Comparison of ENCODE assay signal across 14 cellular contexts in genomic region chr14:94077823-94078222, GRCh38. TPM values are rescaled to one million over a fixed set of nuclear protein-coding genes. Genes with fewer than 3 reads are reported as not detected.
DNase-seq lines count a peak whose midpoint lies in the region; ATAC-seq, FAIRE-seq and TF ChIP-seq lines count a peak whose summit lies in the region.
"Had no signal": no experiment of that assay in that cellular context is flagged by ENCODE, and none has a peak within 500 bp of the region (broad histone marks: within the 10 kb centered on the region; RNA-seq: fewer than 3 reads in every experiment).

No MANE protein-coding gene starts in this region.

- peaks cover 6 to 19% of the 10 kb centered on the region in 2 donors for H3K36me3 ChIP-seq in kidney (ENCODE audit: control insufficient read depth in 1 of 2, insufficient read depth in 2 of 2, low read length in 2 of 2)
- H3K36me3 ChIP-seq in subcutaneous abdominal adipose tissue (ENCODE audit: control insufficient read depth in 5 of 5, insufficient read depth in 5 of 5, low read length in 5 of 5) = peaks cover 12 to 20% (median 15%) of the 10 kb centered on the region in 5 donors

- peaks cover 14% of the 10 kb centered on the region for H3K9me3 Mint-ChIP-seq in activated T-cell treated with anti-CD3 and anti-CD28 coated beads, Interleukin-2, amount 50 U/mL, for 4 hours
- H3K9me3 Mint-ChIP-seq in activated T-helper 2 cell treated with anti-CD3 and anti-CD28 coated beads, Interferon-gamma antibody, Interleukin-2, Interleukin-4, amounts not matched to agents 10 μg/mL and 5 μg/mL and 100 μg/mL, durations not matched to agents 14 hours and 24 hours and 36 hours = peaks cover 24% of the 10 kb centered on the region

- H3K4me1 ChIP-seq in kidney (ENCODE audit: control insufficient read depth in 1 of 2, insufficient read depth in 1 of 2, low read depth in 1 of 2, low read length in 2 of 2) (peaks cover 22 to 26% of the 10 kb centered on the region in 2 donors), subcutaneous abdominal adipose tissue (ENCODE audit: control insufficient read depth in 5 of 5, insufficient read depth in 5 of 5, low read length in 5 of 5) (peaks cover 13 to 56% (median 49%) of the 10 kb centered on the region in 5 donors)

- H3K9ac ChIP-seq in kidney (ENCODE audit: low read length in 2 of 2) (no peak overlapping the region), subcutaneous abdominal adipose tissue (ENCODE audit: low read length in 5 of 5) (peak overlapping the region in 3 of 5 donors; percentile 6 to 64 (median 56))

- H3K27me3 ChIP-seq in subcutaneous abdominal adipose tissue (ENCODE audit: control insufficient read depth in 5 of 5, insufficient read depth in 4 of 5, low read length in 5 of 5) = no peaks in the 10 kb centered on the region
- H3K27me3 ChIP-seq: body of pancreas, upper lobe of left lung had no signal

- peak overlapping the region; percentile 100 for H3K4me3 Mint-ChIP-seq in activated T-cell treated with anti-CD3 and anti-CD28 coated beads, Interleukin-2, amount 50 U/mL, for 4 hours
- H3K4me3 Mint-ChIP-seq in activated T-helper 2 cell treated with anti-CD3 and anti-CD28 coated beads, Interferon-gamma antibody, Interleukin-2, Interleukin-4, amounts not matched to agents 10 μg/mL and 5 μg/mL and 100 μg/mL, durations not matched to agents 14 hours and 24 hours and 36 hours (ENCODE audit: low read depth) = peak overlapping the region; percentile 55

- no peak overlapping the region for H3K27ac ChIP-seq in kidney (ENCODE audit: low read depth in 2 of 2, low read length in 2 of 2)
- no peak overlapping the region for H3K27ac ChIP-seq in subcutaneous abdominal adipose tissue (ENCODE audit: low read depth, low read length)
- H3K27ac ChIP-seq: body of pancreas, upper lobe of left lung had no signal

- H3K4me3 ChIP-seq in kidney (ENCODE audit: low read length in 2 of 2) (peak overlapping the region; percentile 97), subcutaneous abdominal adipose tissue (ENCODE audit: low read depth in 1 of 5, low read length in 5 of 5) (peak overlapping the region; percentile 87 to 96 (median 90))
- H3K4me3 ChIP-seq: body of pancreas, mucosa of descending colon had no signal

- H3K36me3 Mint-ChIP-seq in activated T-cell treated with anti-CD3 and anti-CD28 coated beads, Interleukin-2, amount 50 U/mL, for 4 hours (ENCODE audit: insufficient read depth) = peaks cover 50% of the 10 kb centered on the region
- peaks cover 74% of the 10 kb centered on the region for H3K36me3 Mint-ChIP-seq in activated T-helper 2 cell treated with anti-CD3 and anti-CD28 coated beads, Interferon-gamma antibody, Interleukin-2, Interleukin-4, amounts not matched to agents 10 μg/mL and 5 μg/mL and 100 μg/mL, durations not matched to agents 14 hours and 24 hours and 36 hours (ENCODE audit: low read depth)

- TF ChIP-seq CTCF in kidney (IDR thresholded peaks at IDR 0.05; ENCODE audit: borderline replicate concordance, extremely low read depth, insufficient read depth) = no peak

- no peak for ATAC-seq in activated T-cell treated with anti-CD3 and anti-CD28 coated beads, Interleukin-2, amount 50 U/mL, for 4 hours
- ATAC-seq in GM21526 (IDR thresholded peaks at IDR 0.05; ENCODE audit: low FRiP score, unreplicated experiment) = no peak
- no peak for ATAC-seq in activated CD4-positive, CD25-positive, alpha-beta regulatory T cell treated with anti-CD3 and anti-CD28 coated beads, Interleukin-2, amount 50 U/mL, for 24 hours
- ATAC-seq: body of pancreas, mucosa of descending colon had no signal

- no peak for DNase-seq in activated T-cell treated with anti-CD3 and anti-CD28 coated beads, Interleukin-2, amount 50 U/mL, for 4 hours
- DNase-seq in activated T-cell treated with anti-CD3 and anti-CD28 coated beads for 4 hours = no peak
- DNase-seq in activated T-helper 2 cell treated with anti-CD3 and anti-CD28 coated beads, Interferon-gamma antibody, Interleukin-2, Interleukin-4, amounts not matched to agents 10 μg/mL and 5 μg/mL and 100 μg/mL, durations not matched to agents 14 hours and 24 hours and 36 hours (ENCODE audit: low spot score) = no peak
- DNase-seq in kidney = no peak
- no peak for DNase-seq in effector CD8-positive, alpha-beta T cell (lab: John Stamatoyannopoulos, UW)
- DNase-seq: body of pancreas; mucosa of descending colon; NCI-H1436; stimulated activated CD4-positive, alpha-beta T cell treated with anti-CD3 and anti-CD28 coated beads, Interleukin-2, amount 100 ng/mL, for 24 hours; upper lobe of left lung had no signal

- no peaks in the 10 kb centered on the region for H3K27me3 Mint-ChIP-seq in activated T-cell treated with anti-CD3 and anti-CD28 coated beads, Interleukin-2, amount 50 U/mL, for 4 hours (ENCODE audit: low read depth)
- no peaks in the 10 kb centered on the region for H3K27me3 Mint-ChIP-seq in activated T-helper 2 cell treated with anti-CD3 and anti-CD28 coated beads, Interferon-gamma antibody, Interleukin-2, Interleukin-4, amounts not matched to agents 10 μg/mL and 5 μg/mL and 100 μg/mL, durations not matched to agents 14 hours and 24 hours and 36 hours (ENCODE audit: low read depth)

- H3K27ac Mint-ChIP-seq in activated T-helper 2 cell treated with anti-CD3 and anti-CD28 coated beads, Interferon-gamma antibody, Interleukin-2, Interleukin-4, amounts not matched to agents 10 μg/mL and 5 μg/mL and 100 μg/mL, durations not matched to agents 14 hours and 24 hours and 36 hours = no peak overlapping the region

- H3K4me1 Mint-ChIP-seq in activated T-cell treated with anti-CD3 and anti-CD28 coated beads, Interleukin-2, amount 50 U/mL, for 4 hours (ENCODE audit: low read depth) = peaks cover 56% of the 10 kb centered on the region
- H3K4me1 Mint-ChIP-seq in activated T-helper 2 cell treated with anti-CD3 and anti-CD28 coated beads, Interferon-gamma antibody, Interleukin-2, Interleukin-4, amounts not matched to agents 10 μg/mL and 5 μg/mL and 100 μg/mL, durations not matched to agents 14 hours and 24 hours and 36 hours (ENCODE audit: low read depth) = peaks cover 47% of the 10 kb centered on the region

- FAIRE-seq in kidney (lab: Jason Lieb, UNC) = no peak
- FAIRE-seq: frontal cortex had no signal

- H3K9me3 ChIP-seq in kidney (ENCODE audit: control insufficient read depth in 1 of 2, low read length in 2 of 2) (peaks cover 0 to 14% of the 10 kb centered on the region in 2 donors), subcutaneous abdominal adipose tissue (ENCODE audit: control insufficient read depth in 5 of 5, low read length in 5 of 5) (peaks cover 2 to 14% (median 12%) of the 10 kb centered on the region in 5 donors)
- H3K9me3 ChIP-seq: body of pancreas, mucosa of descending colon had no signal

- intact Hi-C loops in activated T-helper 2 cell treated with anti-CD3 and anti-CD28 coated beads, Interferon-gamma antibody, Interleukin-2, Interleukin-4, amounts not matched to agents 10 μg/mL and 5 μg/mL and 100 μg/mL, durations not matched to agents 14 hours and 24 hours and 36 hours (cut with micrococcal nuclease) = no loop called here
- intact Hi-C loops in kidney (cut with DNase I) = no loop called here

RNA-seq across cellular contexts. Expression of gene DDX24, which starts 3.2 kb away (rescaled TPM):
- 100 to 1,000 TPM; 287 to 321 (median 319) TPM for total RNA-seq in activated T-cell treated with anti-CD3 and anti-CD28 coated beads, Interleukin-2, amount 50 U/mL, for 4 hours
- total RNA-seq in activated T-helper 2 cell treated with anti-CD3 and anti-CD28 coated beads, Interferon-gamma antibody, Interleukin-2, Interleukin-4, amounts not matched to agents 10 μg/mL and 5 μg/mL and 100 μg/mL, durations not matched to agents 14 hours and 24 hours and 36 hours = 276 and 277 TPM in 2 replicates
- total RNA-seq in kidney = 193 TPM
- 139 TPM for polyA plus RNA-seq in kidney (ENCODE audit: insufficient read depth, low read depth, low replicate concordance)

RNA-seq across cellular contexts. Expression of gene IFI27L1, which starts 3.3 kb away (rescaled TPM):
- 1 to 10 TPM; 8.9 to 9.5 (median 9.0) TPM for total RNA-seq in activated T-cell treated with anti-CD3 and anti-CD28 coated beads, Interleukin-2, amount 50 U/mL, for 4 hours
- total RNA-seq in activated T-helper 2 cell treated with anti-CD3 and anti-CD28 coated beads, Interferon-gamma antibody, Interleukin-2, Interleukin-4, amounts not matched to agents 10 μg/mL and 5 μg/mL and 100 μg/mL, durations not matched to agents 14 hours and 24 hours and 36 hours = 27.7 and 31.2 TPM in 2 replicates
- 22.5 TPM for total RNA-seq in kidney
- polyA plus RNA-seq in kidney (ENCODE audit: insufficient read depth, low read depth, low replicate concordance) = 30.6 TPM

RNA-seq across cellular contexts. Expression of gene IFI27, which starts 32.7 kb away (rescaled TPM):
- total RNA-seq in activated T-cell treated with anti-CD3 and anti-CD28 coated beads, Interleukin-2, amount 50 U/mL, for 4 hours = 1 to 10 TPM; 1.3 to 1.7 (median 1.3) TPM
- 2.1 and 5.2 TPM in 2 replicates for total RNA-seq in activated T-helper 2 cell treated with anti-CD3 and anti-CD28 coated beads, Interferon-gamma antibody, Interleukin-2, Interleukin-4, amounts not matched to agents 10 μg/mL and 5 μg/mL and 100 μg/mL, durations not matched to agents 14 hours and 24 hours and 36 hours
- 143 TPM for total RNA-seq in kidney
- 356 TPM for polyA plus RNA-seq in kidney (ENCODE audit: insufficient read depth, low read depth, low replicate concordance)

RNA-seq across cellular contexts. Expression of gene IFI27L2, which starts 51.6 kb away (rescaled TPM):
- 10 to 100 TPM; 19.3 to 26.4 (median 23.6) TPM for total RNA-seq in activated T-cell treated with anti-CD3 and anti-CD28 coated beads, Interleukin-2, amount 50 U/mL, for 4 hours
- total RNA-seq in activated T-helper 2 cell treated with anti-CD3 and anti-CD28 coated beads, Interferon-gamma antibody, Interleukin-2, Interleukin-4, amounts not matched to agents 10 μg/mL and 5 μg/mL and 100 μg/mL, durations not matched to agents 14 hours and 24 hours and 36 hours = 47.4 and 48.8 TPM in 2 replicates
- total RNA-seq in kidney = 28.2 TPM
- 223 TPM for polyA plus RNA-seq in kidney (ENCODE audit: insufficient read depth, low read depth, low replicate concordance)

RNA-seq across cellular contexts. Expression of gene OTUB2, which starts 51.7 kb away (rescaled TPM):
- total RNA-seq in activated T-cell treated with anti-CD3 and anti-CD28 coated beads, Interleukin-2, amount 50 U/mL, for 4 hours = under 1 TPM; 0.50 to 0.54 (median 0.53) TPM
- total RNA-seq in activated T-helper 2 cell treated with anti-CD3 and anti-CD28 coated beads, Interferon-gamma antibody, Interleukin-2, Interleukin-4, amounts not matched to agents 10 μg/mL and 5 μg/mL and 100 μg/mL, durations not matched to agents 14 hours and 24 hours and 36 hours = 2.1 and 2.3 TPM in 2 replicates
- total RNA-seq in kidney = 1.1 TPM
- polyA plus RNA-seq in kidney (ENCODE audit: insufficient read depth, low read depth, low replicate concordance) = 1.6 TPM

Comparison
In these comparisons a context has a peak if more than half of its experiments do, and no peak if none do; other contexts are left out.
1. H3K9ac ChIP-seq: peak in subcutaneous abdominal adipose tissue (3 of 5); none in kidney (0 of 2).
2. RNA of gene IFI27, which starts 32.7 kb away (total RNA-seq): 143 TPM in kidney (single experiment); 2.1 to 5.2 TPM in activated T-helper 2 cell treated with anti-CD3 and anti-CD28 coated beads, Interferon-gamma antibody, Interleukin-2, Interleukin-4, amounts not matched to agents 10 μg/mL and 5 μg/mL and 100 μg/mL, durations not matched to agents 14 hours and 24 hours and 36 hours and 1.3 to 1.7 TPM in activated T-cell treated with anti-CD3 and anti-CD28 coated beads, Interleukin-2, amount 50 U/mL, for 4 hours; every median in the first group is over 10 times any median in the second.